Comparison of ENCODE assay signal across 11 cellular contexts in the genomic region with DNA sequence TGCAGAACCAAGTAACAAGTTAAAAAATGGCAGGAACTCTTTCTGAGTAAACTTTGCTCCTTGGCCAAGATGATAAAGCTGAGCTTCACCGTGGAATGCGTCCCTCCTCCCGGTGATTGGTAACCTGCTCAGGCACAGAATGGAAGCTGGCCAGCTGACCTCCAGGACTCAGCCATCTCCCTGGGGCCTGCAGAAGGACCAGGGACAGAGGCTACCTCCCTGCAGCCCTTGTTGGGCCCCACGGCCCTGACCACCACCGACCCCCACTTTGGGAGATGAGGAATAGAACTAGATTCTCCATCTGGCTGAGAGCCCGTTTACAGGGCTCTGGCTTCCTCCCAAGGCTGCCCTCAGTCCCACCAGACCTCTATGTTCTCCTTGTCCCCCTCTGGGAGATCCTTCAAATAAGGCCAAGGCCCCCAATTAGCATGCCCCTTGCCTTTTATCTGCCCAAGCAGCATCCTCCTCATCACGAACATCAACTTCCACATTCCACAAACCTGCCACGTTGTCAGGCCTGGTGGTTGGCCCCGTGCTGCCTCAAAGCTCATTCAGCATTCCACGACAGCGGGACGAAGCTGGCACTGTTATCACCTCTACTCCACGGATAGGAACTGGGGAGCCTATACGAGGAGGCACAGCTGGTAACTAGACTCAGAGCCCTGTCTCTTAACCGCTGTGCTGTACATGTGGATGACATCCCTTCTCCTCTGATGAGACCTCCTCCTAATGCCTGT.
DNase-seq lines count a peak whose midpoint lies in the region; ATAC-seq and TF ChIP-seq lines count a peak whose summit lies in the region.
"Had no signal": no experiment of that assay in that cellular context is flagged by ENCODE, and none has a peak within 500 bp of the region (broad histone marks: within the 10 kb centered on the region; RNA-seq: fewer than 3 reads in every experiment).

No MANE protein-coding gene starts in this region.

- H3K4me1 Mint-ChIP-seq in T-helper 2 cell treated with Interferon-gamma antibody and Interleukin-4, amounts not matched to agents 5 μg/mL and 100 μg/mL, for 36 hours (ENCODE audit: low read depth), result peaks cover 52% of the 10 kb centered on the region
- peaks cover 71% of the 10 kb centered on the region for H3K4me1 Mint-ChIP-seq in activated naive CD8-positive, alpha-beta T cell treated with anti-CD3 and anti-CD28 coated beads for 36 hours
- H3K4me1 Mint-ChIP-seq in immature natural killer cell, result peaks cover 78 to 97% of the 10 kb centered on the region in 2 donors
- H3K4me1 Mint-ChIP-seq in stimulated activated naive B cell treated with anti-CD40 and anti-IgM and Interleukin-4, amounts not matched to agents 10 μg/mL and 1 μg/mL and 100 μg/mL, for 72 hours, result peaks cover 53 to 77% of the 10 kb centered on the region in 2 donors

- H3K9me3 Mint-ChIP-seq in T-helper 2 cell treated with Interferon-gamma antibody and Interleukin-4, amounts not matched to agents 5 μg/mL and 100 μg/mL, for 36 hours, result no peaks in the 10 kb centered on the region
- H3K9me3 Mint-ChIP-seq in activated naive CD8-positive, alpha-beta T cell treated with anti-CD3 and anti-CD28 coated beads for 36 hours, result peaks cover 3% of the 10 kb centered on the region
- no peaks in the 10 kb centered on the region for H3K9me3 Mint-ChIP-seq in immature natural killer cell
- peaks cover 3 to 4% of the 10 kb centered on the region in 2 donors for H3K9me3 Mint-ChIP-seq in stimulated activated naive B cell treated with anti-CD40 and anti-IgM and Interleukin-4, amounts not matched to agents 10 μg/mL and 1 μg/mL and 100 μg/mL, for 72 hours
- H3K9me3 Mint-ChIP-seq: CD14-positive monocyte had no signal

- H3K27ac Mint-ChIP-seq in T-helper 2 cell treated with Interferon-gamma antibody and Interleukin-4, amounts not matched to agents 5 μg/mL and 100 μg/mL, for 36 hours, result peak overlapping the region; percentile 13
- peak overlapping the region; percentile 18 for H3K27ac Mint-ChIP-seq in activated naive CD8-positive, alpha-beta T cell treated with anti-CD3 and anti-CD28 coated beads for 36 hours
- peak overlapping the region in 4 of 6 donors; percentile 36 to 70 (median 68) for H3K27ac Mint-ChIP-seq in immature natural killer cell
- H3K27ac Mint-ChIP-seq in stimulated activated naive B cell treated with anti-CD40 and anti-IgM and Interleukin-4, amounts not matched to agents 10 μg/mL and 1 μg/mL and 100 μg/mL, for 72 hours, result peak overlapping the region; percentile 33

- no peak for ATAC-seq in stimulated activated naive B cell treated with anti-CD40 and anti-IgM and Interleukin-4, amounts not matched to agents 10 μg/mL and 1 μg/mL and 100 μg/mL, for 72 hours (replicated peaks)
- ATAC-seq: pancreas had no signal

- CTCF ChIA-PET in HEK293T (lab: Yijun Ruan, JAX), result no interaction called here

- peaks cover 34% of the 10 kb centered on the region for H3K36me3 Mint-ChIP-seq in T-helper 2 cell treated with Interferon-gamma antibody and Interleukin-4, amounts not matched to agents 5 μg/mL and 100 μg/mL, for 36 hours (ENCODE audit: low read depth)
- H3K36me3 Mint-ChIP-seq in activated naive CD8-positive, alpha-beta T cell treated with anti-CD3 and anti-CD28 coated beads for 36 hours, result peaks cover 35% of the 10 kb centered on the region
- peaks cover 0 to 3% (median 0%) of the 10 kb centered on the region in 3 donors for H3K36me3 Mint-ChIP-seq in immature natural killer cell
- peaks cover 18 to 41% of the 10 kb centered on the region in 2 donors for H3K36me3 Mint-ChIP-seq in stimulated activated naive B cell treated with anti-CD40 and anti-IgM and Interleukin-4, amounts not matched to agents 10 μg/mL and 1 μg/mL and 100 μg/mL, for 72 hours

- H3K27me3 Mint-ChIP-seq in T-helper 2 cell treated with Interferon-gamma antibody and Interleukin-4, amounts not matched to agents 5 μg/mL and 100 μg/mL, for 36 hours (ENCODE audit: low read depth), result no peaks in the 10 kb centered on the region
- no peaks in the 10 kb centered on the region for H3K27me3 Mint-ChIP-seq in activated naive CD8-positive, alpha-beta T cell treated with anti-CD3 and anti-CD28 coated beads for 36 hours
- peaks cover 0 to 2% (median under 1%) of the 10 kb centered on the region in 3 donors for H3K27me3 Mint-ChIP-seq in immature natural killer cell (ENCODE audit: low read depth in 3 of 3)
- no peaks in the 10 kb centered on the region for H3K27me3 Mint-ChIP-seq in stimulated activated naive B cell treated with anti-CD40 and anti-IgM and Interleukin-4, amounts not matched to agents 10 μg/mL and 1 μg/mL and 100 μg/mL, for 72 hours

- no peak overlapping the region for H3K4me3 Mint-ChIP-seq in T-helper 2 cell treated with Interferon-gamma antibody and Interleukin-4, amounts not matched to agents 5 μg/mL and 100 μg/mL, for 36 hours
- no peak overlapping the region for H3K4me3 Mint-ChIP-seq in activated naive CD8-positive, alpha-beta T cell treated with anti-CD3 and anti-CD28 coated beads for 36 hours
- H3K4me3 Mint-ChIP-seq in immature natural killer cell, result no peak overlapping the region
- no peak overlapping the region for H3K4me3 Mint-ChIP-seq in stimulated activated naive B cell treated with anti-CD40 and anti-IgM and Interleukin-4, amounts not matched to agents 10 μg/mL and 1 μg/mL and 100 μg/mL, for 72 hours
- H3K4me3 Mint-ChIP-seq: CD14-positive monocyte had no signal

- DNase-seq in T-helper 2 cell treated with Interferon-gamma antibody and Interleukin-4, amounts not matched to agents 5 μg/mL and 100 μg/mL, for 36 hours (ENCODE audit: low spot score), result no peak
- no peak for DNase-seq in T-helper 2 cell
- DNase-seq in activated naive CD8-positive, alpha-beta T cell treated with anti-CD3 and anti-CD28 coated beads for 36 hours, result no peak
- DNase-seq in immature natural killer cell, result no peak
- no peak for DNase-seq in stimulated activated naive B cell treated with anti-CD40 and anti-IgM and Interleukin-4, amounts not matched to agents 10 μg/mL and 1 μg/mL and 100 μg/mL, for 72 hours
- no peak for DNase-seq in HEK293T (ENCODE audit: extremely low spot score)
- DNase-seq in DMS 273 treated with DMSO at 0.1 percent for 48 hours (lab: John Stamatoyannopoulos, UW), result no peak
- DNase-seq in NCI-H2196 (lab: John Stamatoyannopoulos, UW; ENCODE audit: unreplicated experiment), result no peak
- DNase-seq: pancreas, SJCRH30 had no signal

- POLR2A ChIA-PET in HEK293T (lab: Yijun Ruan, JAX), result no interaction called here

TF ChIP-seq in HEK293T, 16 proteins besides CTCF, POLR2A, EP300 and RAD21:
- TF ChIP-seq FOXA1 (IDR thresholded peaks at IDR 0.05) (no peak), LEF1 (IDR thresholded peaks at IDR 0.05; ENCODE audit: borderline replicate concordance) (no peak), TARDBP (IDR thresholded peaks at IDR 0.05) (no peak), FOXM1 (IDR thresholded peaks at IDR 0.05; ENCODE audit: borderline replicate concordance) (no peak), ARNT (IDR thresholded peaks at IDR 0.05) (no peak), ELF4 (IDR thresholded peaks at IDR 0.05) (no peak), ZNF384 (IDR thresholded peaks at IDR 0.05) (no peak), L3MBTL2 (conservative IDR thresholded peaks at IDR 0.05) (no peak), SUZ12 (IDR thresholded peaks at IDR 0.05) (no peak)

Comparison
In these comparisons a context has a peak if more than half of its experiments do, and no peak if none do; other contexts are left out.
1. H3K27ac Mint-ChIP-seq: peak in every context shown above with its lines; median percentile 68 in immature natural killer cell; 33 in stimulated activated naive B cell treated with anti-CD40 and anti-IgM and Interleukin-4, amounts not matched to agents 10 μg/mL and 1 μg/mL and 100 μg/mL, for 72 hours; 18 in activated naive CD8-positive, alpha-beta T cell treated with anti-CD3 and anti-CD28 coated beads for 36 hours; 13 in T-helper 2 cell treated with Interferon-gamma antibody and Interleukin-4, amounts not matched to agents 5 μg/mL and 100 μg/mL, for 36 hours.